In the genomic region with DNA sequence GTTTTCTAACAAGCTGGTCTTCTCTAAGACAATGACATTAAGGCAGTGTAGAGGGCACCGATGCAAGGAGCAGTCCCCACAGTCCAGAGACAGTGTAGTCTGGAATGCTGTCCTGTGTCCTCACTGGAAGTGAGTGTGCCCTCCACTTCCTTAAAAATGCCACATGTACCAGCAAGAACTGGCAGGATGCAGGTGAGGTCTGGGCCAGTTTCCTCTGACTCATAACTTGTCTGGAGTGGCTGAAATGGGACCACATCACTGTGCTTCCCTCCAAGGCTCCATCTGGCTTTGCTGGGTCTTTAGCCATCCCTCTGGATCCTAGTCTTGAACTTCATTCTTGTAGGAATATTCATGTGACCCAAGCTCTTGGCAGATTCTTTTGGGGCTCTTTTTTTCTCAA, we compare ENCODE assay signal across 27 cellular contexts.
DNase-seq lines count a peak whose midpoint lies in the region; ATAC-seq, FAIRE-seq and TF ChIP-seq lines count a peak whose summit lies in the region.
"Had no signal": no experiment of that assay in that cellular context is flagged by ENCODE, and none has a peak within 500 bp of the region (broad histone marks: within the 10 kb centered on the region; RNA-seq: fewer than 3 reads in every experiment).

No MANE protein-coding gene starts in this region.

- H3K4me2 ChIP-seq in mammary epithelial cell (ENCODE audit: insufficient read depth, low read depth, low read length) = peak overlapping the region; percentile 15
- no peak overlapping the region for H3K4me2 ChIP-seq in keratinocyte (ENCODE audit: control insufficient read depth, extremely low read depth, insufficient read depth, low read depth, low read length)
- H3K4me2 ChIP-seq: PC-9 had no signal

- BruUV-seq in mammary epithelial cell (replicated peaks; lab: Mats Ljungman, UMichigan) = no TSS peak

- CTCF ChIA-PET in mammary epithelial cell (lab: Charles Lee; ENCODE audit: low non-redundant PET) = interaction anchor here (0.6 kb wide), 1 partner anchor 217 kb away, joined by 6 read pairs; no protein-coding TSS in a partner anchor

- no peak overlapping the region for H2AFZ ChIP-seq in mammary epithelial cell (ENCODE audit: low read depth, low read length)
- no peak overlapping the region for H2AFZ ChIP-seq in keratinocyte (ENCODE audit: control insufficient read depth, low read length)
- H2AFZ ChIP-seq: GM23248, PC-9 had no signal

- no peak for ATAC-seq in HG02763 (IDR thresholded peaks at IDR 0.05; ENCODE audit: unreplicated experiment)
- ATAC-seq: SK-N-SH treated with all-trans-retinoic acid at 6 μM for 48 hours had no signal

- 91% methylated on average over 1 of the region's 1 CpG for whole genome bisulfite sequencing in mammary epithelial cell (ENCODE audit: low coverage, missing lambda C conversion rate)

- in situ Hi-C loops in mammary epithelial cell (cut with MboI; ENCODE audit: low sequenced_read_pairs in 2 of 2) = loop anchor here (25.0 kb wide), 1 partner anchor 699 kb away; no protein-coding TSS in a partner anchor

- dilution Hi-C loops in mammary epithelial cell (cut with HindIII; ENCODE audit: low sequenced_read_pairs) = no loop called here
- dilution Hi-C loops in keratinocyte (cut with MboI; ENCODE audit: extremely low pct_ligation_motif_present, low sequenced_read_pairs) = no loop called here

- H4K20me1 ChIP-seq in mammary epithelial cell (ENCODE audit: insufficient read depth, low read length) (no peaks in the 10 kb centered on the region), keratinocyte (ENCODE audit: control insufficient read depth, extremely low read depth, insufficient read depth, low read length) (no peaks in the 10 kb centered on the region)

- no peaks in the 10 kb centered on the region for H3K36me3 ChIP-seq in mammary epithelial cell (ENCODE audit: insufficient read depth, low read length)
- H3K36me3 ChIP-seq in keratinocyte (ENCODE audit: control insufficient read depth in 2 of 2, extremely low read depth in 1 of 2, insufficient read depth in 2 of 2, low read length in 2 of 2) = no peaks in the 10 kb centered on the region

- no peaks in the 10 kb centered on the region for H3K79me2 ChIP-seq in mammary epithelial cell (ENCODE audit: insufficient read depth, low read length)
- H3K79me2 ChIP-seq in keratinocyte (ENCODE audit: control insufficient read depth, insufficient read depth, low read length) = no peaks in the 10 kb centered on the region

- DNase-seq in DMS53 treated with DMSO at 0.1 percent for 48 hours (lab: John Stamatoyannopoulos, UW; ENCODE audit: unreplicated experiment) (peak; percentile 26), HT1080 (ENCODE audit: low read depth) (peak; percentile 52), mammary epithelial cell (peak; percentile 51), keratinocyte (ENCODE audit: low read depth, low spot score) (peak; percentile 49), NCI-H2196 treated with DMSO at 0.1 percent for 48 hours (lab: John Stamatoyannopoulos, UW; ENCODE audit: unreplicated experiment) (no peak), posterior vena cava (ENCODE audit: low spot score) (no peak)
- DNase-seq: AML-193; C1 segment of cervical spinal cord; Calu3; CD8-positive, alpha-beta memory T cell; EL; GF-D8; GM23248; H9; HFFc6; KG1; NCI-H1105; NCI-H146; NCI-H2029; NCI-H345; NCI-H524 treated with DMSO at 0.1 percent for 48 hours; PC-9; RPMI8226 had no signal

- FAIRE-seq in keratinocyte (lab: Jason Lieb, UNC) = peak; percentile 90
- FAIRE-seq: HTR-8/SVneo had no signal

- intact Hi-C loops in mammary epithelial cell (cut with micrococcal nuclease) = no loop called here
- intact Hi-C loops in posterior vena cava (cut with DNase I) = no loop called here

- no peak overlapping the region for H3K4me3 ChIP-seq in mammary epithelial cell (replicated peaks in 1 of 3; ENCODE audit: insufficient read depth in 1 of 3, low read depth in 2 of 3, low read length in 3 of 3)
- no peak overlapping the region for H3K4me3 ChIP-seq in keratinocyte (ENCODE audit: control insufficient read depth in 2 of 3, extremely low read depth in 1 of 3, insufficient read depth in 2 of 3, low read depth in 1 of 3, low read length in 3 of 3)
- H3K4me3 ChIP-seq: GM23248, PC-9 had no signal

- TF ChIP-seq CTCF in mammary epithelial cell (conservative IDR thresholded peaks at IDR 0.05 in 1 of 2, IDR thresholded peaks at IDR 0.05 in 1 of 2; ENCODE audit: extremely low read depth in 1 of 2, insufficient read depth in 1 of 2, low read depth in 1 of 2, low read length in 2 of 2) (no peak), keratinocyte (optimal IDR thresholded peaks at IDR 0.05 in 1 of 3, IDR thresholded peaks at IDR 0.05 in 1 of 3, conservative IDR thresholded peaks at IDR 0.05 in 1 of 3; ENCODE audit: extremely low read depth in 1 of 3, insufficient read depth in 2 of 3, low read length in 3 of 3) (no peak)

- H3K27me3 ChIP-seq in mammary epithelial cell (ENCODE audit: insufficient read depth, low read length) (no peaks in the 10 kb centered on the region), keratinocyte (ENCODE audit: control insufficient read depth, extremely low read depth, insufficient read depth, low read length) (no peaks in the 10 kb centered on the region)

- H3K9me1 ChIP-seq in keratinocyte (ENCODE audit: control insufficient read depth, extremely low read depth, insufficient read depth, low read length) = no peaks in the 10 kb centered on the region

- no peak overlapping the region for H3K9ac ChIP-seq in mammary epithelial cell (ENCODE audit: insufficient read depth, low read length)
- no peak overlapping the region for H3K9ac ChIP-seq in keratinocyte (ENCODE audit: control insufficient read depth, extremely low read depth, insufficient read depth, low read length)
- H3K9ac ChIP-seq: GM23248 had no signal

- H3K9me3 ChIP-seq in mammary epithelial cell (replicated peaks; ENCODE audit: insufficient read depth, low read length) = no peaks in the 10 kb centered on the region
- H3K9me3 ChIP-seq in keratinocyte (ENCODE audit: control insufficient read depth, low read depth, low read length) = no peaks in the 10 kb centered on the region

- no peak overlapping the region for H3K27ac ChIP-seq in mammary epithelial cell (ENCODE audit: insufficient read depth, low read depth, low read length)
- no peak overlapping the region for H3K27ac ChIP-seq in keratinocyte (ENCODE audit: control insufficient read depth, insufficient read depth, low read length)
- H3K27ac ChIP-seq: GM23248, HL-60, PC-9 had no signal

- H3K4me1 ChIP-seq in mammary epithelial cell (ENCODE audit: insufficient read depth, low read length) (peaks cover 10% of the 10 kb centered on the region), keratinocyte (ENCODE audit: control insufficient read depth, extremely low read depth, insufficient read depth, low read length) (peaks cover 12% of the 10 kb centered on the region)

Comparison
In these comparisons a context has a peak if more than half of its experiments do, and no peak if none do; other contexts are left out.
1. DNase-seq: peak in DMS53 treated with DMSO at 0.1 percent for 48 hours (single experiment), HT1080 (single experiment), mammary epithelial cell (single experiment) and keratinocyte (single experiment); none in NCI-H2196 treated with DMSO at 0.1 percent for 48 hours (single experiment) and posterior vena cava (single experiment).